In the genomic region with DNA sequence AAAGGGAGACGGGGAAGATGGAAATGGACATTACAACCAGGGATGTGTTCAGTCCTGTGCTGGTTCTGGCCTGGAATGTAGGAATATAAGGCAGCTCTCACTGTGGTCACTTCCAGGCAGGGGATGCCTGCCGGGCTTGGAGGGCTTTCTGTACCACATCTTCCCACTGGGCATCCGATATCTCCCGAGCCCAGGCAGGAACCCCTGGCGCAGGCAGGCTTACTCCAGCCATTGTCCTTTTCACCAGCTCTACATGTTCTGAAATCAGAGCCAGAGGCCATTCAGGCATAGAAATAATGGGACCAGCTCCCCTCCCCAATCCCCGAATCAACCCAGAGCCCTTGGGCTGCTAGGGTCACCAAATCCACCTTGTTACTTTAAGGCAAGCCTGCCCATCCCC, we compare ENCODE assay signal across 10 cellular contexts. TPM values are rescaled to one million over a fixed set of nuclear protein-coding genes. Genes with fewer than 3 reads are reported as not detected.
DNase-seq lines count a peak whose midpoint lies in the region; ATAC-seq, FAIRE-seq and TF ChIP-seq lines count a peak whose summit lies in the region.
"Had no signal": no experiment of that assay in that cellular context is flagged by ENCODE, and none has a peak within 500 bp of the region (broad histone marks: within the 10 kb centered on the region; RNA-seq: fewer than 3 reads in every experiment).

No MANE protein-coding gene starts in this region.

- TF ChIP-seq POLR2A in HCT116 (IDR thresholded peaks at IDR 0.05; ENCODE audit: borderline replicate concordance, extremely low read depth, insufficient read depth, insufficient read length) = no peak
- no peak for TF ChIP-seq POLR2A in HepG2 (IDR thresholded peaks at IDR 0.05; ENCODE audit: insufficient read depth in 1 of 2, low read depth in 2 of 2, low read length in 2 of 2)

- in situ Hi-C loops in HepG2 (cut with HindIII; ENCODE audit: extremely low pct_ligation_motif_present, low pct_unique_long_range_greater_than_20kb) = no loop called here
- in situ Hi-C loops in G401 (cut with HindIII; ENCODE audit: low sequenced_read_pairs) = no loop called here

- H3K9me3 Mint-ChIP-seq in activated naive CD4-positive, alpha-beta T cell treated with anti-CD3 and anti-CD28 coated beads, Interleukin-2, amount 50 U/mL, for 72 hours = no peaks in the 10 kb centered on the region

- CTCF ChIA-PET in A673 (lab: Charles Lee) (no interaction called here), HCT116 (lab: Charles Lee) (no interaction called here), HepG2 (lab: Yijun Ruan, JAX; ENCODE audit: low intra/inter-chr PET ratio, low total read pairs) (no interaction called here)

- H3K9ac ChIP-seq in HCT116 (ENCODE audit: low read length) = peak overlapping the region; percentile 84
- peak overlapping the region; percentile 82; the same call in 1 of the 2 replicates for H3K9ac ChIP-seq in HepG2 (ENCODE audit: insufficient read depth, low read depth, low read length)

- TF ChIP-seq CTCF in A673 (conservative IDR thresholded peaks at IDR 0.05; ENCODE audit: low read depth, low read length) = no peak
- TF ChIP-seq CTCF in HCT116 (IDR thresholded peaks at IDR 0.05 in 2 of 3, conservative IDR thresholded peaks at IDR 0.05 in 1 of 3; ENCODE audit: borderline replicate concordance in 1 of 3, insufficient read depth in 1 of 3, low read depth in 2 of 3, low read length in 2 of 3) = no peak
- TF ChIP-seq CTCF in HepG2 (CRISPR knock-in tag; IDR thresholded peaks at IDR 0.05) = no peak

- H3K4me3 ChIP-seq in A673 (ENCODE audit: low read depth, low read length, poor library complexity, severe bottlenecking) (peak overlapping the region; percentile 82), HCT116 (replicated peaks in 1 of 2; ENCODE audit: low read depth in 1 of 2, low read length in 2 of 2) (peak overlapping the region; percentile 91 to 99), HepG2 (replicated peaks in 1 of 3; ENCODE audit: insufficient read depth in 1 of 3, low read depth in 2 of 3, low read length in 3 of 3) (peak overlapping the region; percentile 73 to 91 (median 88); a peak in 3 of 6 replicates)

- POLR2A ChIA-PET in A673 (lab: Charles Lee; ENCODE audit: low non-redundant PET) = no interaction called here
- POLR2A ChIA-PET in HCT116 (lab: Charles Lee) = no interaction called here
- POLR2A ChIA-PET in HepG2 (lab: Yijun Ruan, JAX) = interaction anchor here (2.7 to 5.3 kb wide), 5 partner anchors 11 to 83 kb away, joined by 22 to 76 read pairs (median 43); a partner anchor contains a TSS

- no peak for TF ChIP-seq EP300 in HepG2 (IDR thresholded peaks at IDR 0.05; ENCODE audit: low read depth in 2 of 2, low read length in 2 of 2)
- TF ChIP-seq EP300 in HepG2 (CRISPR knock-in tag; IDR thresholded peaks at IDR 0.05; ENCODE audit: borderline replicate concordance) = no peak

- H3K4me2 ChIP-seq in HCT116 (ENCODE audit: low read length) (peak overlapping the region; percentile 79), HepG2 (ENCODE audit: low read depth, low read length) (peak overlapping the region; percentile 98)

- no peak for TF ChIP-seq RAD21 in HCT116 (IDR thresholded peaks at IDR 0.05; ENCODE audit: low read depth)
- TF ChIP-seq RAD21 in HepG2 (CRISPR knock-in tag; IDR thresholded peaks at IDR 0.05) = no peak

- no peak overlapping the region for H2AFZ ChIP-seq in HCT116 (ENCODE audit: low read depth, low read length, poor library complexity, severe bottlenecking)
- H2AFZ ChIP-seq in HepG2 (ENCODE audit: low read length) = no peak overlapping the region

- H3K27ac ChIP-seq in A673 (ENCODE audit: low read depth, low read length, poor library complexity, severe bottlenecking) (peak overlapping the region; percentile 79), HCT116 (ENCODE audit: low read depth, low read length) (peak overlapping the region; percentile 52; the same call in 1 of the 2 replicates), HepG2 (ENCODE audit: extremely low read length, insufficient read depth, low read length) (no peak overlapping the region)

- no TSS peak for BruUV-seq in A673 (replicated peaks; lab: Mats Ljungman, UMichigan)
- no TSS peak for BruUV-seq in HCT116 (replicated peaks; lab: Mats Ljungman, UMichigan)
- BruUV-seq in HepG2 (replicated peaks; lab: Mats Ljungman, UMichigan) = TSS peak; percentile 82

- H3K9me3 ChIP-seq in A673 (ENCODE audit: low read depth, low read length, poor library complexity, severe bottlenecking) (no peaks in the 10 kb centered on the region), HCT116 (ENCODE audit: control insufficient read depth in 1 of 2, insufficient read depth in 1 of 2, low read depth in 1 of 2, low read length in 2 of 2) (no peaks in the 10 kb centered on the region), HepG2 (ENCODE audit: low read length) (no peaks in the 10 kb centered on the region)

- no peaks in the 10 kb centered on the region for H3K9me2 ChIP-seq in HCT116 (ENCODE audit: insufficient read depth)

- FAIRE-seq in HepG2 (lab: Jason Lieb, UNC) = no peak

- H4K20me1 ChIP-seq in HCT116 (ENCODE audit: insufficient read depth) (no peaks in the 10 kb centered on the region), HepG2 (ENCODE audit: insufficient read depth, low read length) (no peaks in the 10 kb centered on the region)

- H3K4me1 ChIP-seq in A673 (ENCODE audit: insufficient read depth, low read length, poor library complexity, severe bottlenecking) (peaks cover 7% of the 10 kb centered on the region), HCT116 (ENCODE audit: control insufficient read depth in 1 of 2, insufficient read depth in 2 of 2, low read length in 2 of 2) (peaks cover 7 to 20% of the 10 kb centered on the region in 2 experiments; a peak in 2 of 4 replicates), HepG2 (ENCODE audit: insufficient read depth, low read length) (peaks cover 38% of the 10 kb centered on the region)

- peaks cover 13 to 17% of the 10 kb centered on the region in 2 donors for H3K36me3 Mint-ChIP-seq in activated naive CD4-positive, alpha-beta T cell treated with anti-CD3 and anti-CD28 coated beads, Interleukin-2, amount 50 U/mL, for 72 hours

- H3K27me3 ChIP-seq in A673 (replicated peaks; ENCODE audit: insufficient read depth, low read depth, low read length, poor library complexity) (no peaks in the 10 kb centered on the region), HCT116 (ENCODE audit: insufficient read depth, low read length) (no peaks in the 10 kb centered on the region), HepG2 (ENCODE audit: control insufficient read depth in 1 of 2, insufficient read depth in 2 of 2, low read length in 2 of 2) (no peaks in the 10 kb centered on the region; a peak in 1 of 5 replicates)

- RAD21 ChIA-PET in HCT116 (lab: Charles Lee; ENCODE audit: low non-redundant PET in 1 of 2, low total read pairs in 2 of 2, uncharacterized antibody in 2 of 2, unreplicated experiment in 2 of 2) = no interaction called here

- H3K36me3 ChIP-seq in A673 (ENCODE audit: insufficient read depth, low read length, poor library complexity, severe bottlenecking) (peaks cover 60% of the 10 kb centered on the region), HCT116 (ENCODE audit: control insufficient read depth in 1 of 2, insufficient read depth in 2 of 2, low read length in 2 of 2) (peaks cover 34 to 37% of the 10 kb centered on the region in 2 experiments; a peak in 3 of 4 replicates), HepG2 (replicated peaks in 1 of 2; ENCODE audit: control insufficient read depth in 1 of 2, insufficient read depth in 2 of 2, low read length in 2 of 2) (peaks cover 22 to 58% of the 10 kb centered on the region in 2 experiments)

- intact Hi-C loops in A673 (cut with micrococcal nuclease; ENCODE audit: unreplicated experiment) = loop anchor here (5.0 kb wide), 1 partner anchor 110 kb away; no protein-coding TSS in a partner anchor
- intact Hi-C loops in HCT116 (cut with micrococcal nuclease) = loop anchor here (5.0 kb wide), 2 partner anchors 45 to 255 kb away; a partner anchor contains a TSS
- intact Hi-C loops in HepG2 (cut with micrococcal nuclease; ENCODE audit: unreplicated experiment) = loop anchor here (5.0 kb wide), 2 partner anchors 40 to 50 kb away; a partner anchor contains a TSS
- intact Hi-C loops in sciatic nerve (cut with DNase I) = no loop called here

- ATAC-seq in HCT116 (no peak), HepG2 (no peak), sciatic nerve (no peak)
- ATAC-seq in activated naive CD4-positive, alpha-beta T cell treated with anti-CD3 and anti-CD28 coated beads, Interleukin-2, amount 50 U/mL, for 72 hours = no peak

- peak overlapping the region; percentile 92 to 98 for H3K27ac Mint-ChIP-seq in activated naive CD4-positive, alpha-beta T cell treated with anti-CD3 and anti-CD28 coated beads, Interleukin-2, amount 50 U/mL, for 72 hours

- DNase-seq in A673 (ENCODE audit: low spot score) = no peak
- DNase-seq in HCT116 (ENCODE audit: low read depth, low spot score) = no peak
- no peak for DNase-seq in activated naive CD4-positive, alpha-beta T cell treated with anti-CD3 and anti-CD28 coated beads, Interleukin-2, amount 50 U/mL, for 72 hours (ENCODE audit: low spot score in 2 of 2)
- no peak for DNase-seq in HepG2 (ENCODE audit: low spot score)
- DNase-seq in amniotic stem cell (lab: John Stamatoyannopoulos, UW) = no peak
- DNase-seq in G401 (ENCODE audit: low spot score) = no peak
- no peak for DNase-seq in hippocampal formation (lab: John Stamatoyannopoulos, UW)
- no peak for DNase-seq in sciatic nerve (ENCODE audit: low spot score)
- DNase-seq: dermis blood vessel endothelial cell, NCI-H510A treated with DMSO at 0.1 percent for 48 hours had no signal

- peaks cover 46% of the 10 kb centered on the region for H3K79me2 ChIP-seq in HCT116 (ENCODE audit: insufficient read depth, low read length)
- H3K79me2 ChIP-seq in HepG2 (ENCODE audit: insufficient read depth, low read length) = peaks cover 34% of the 10 kb centered on the region

- WGBS in HepG2 (ENCODE audit: low lambda C conversion rate) = 96% methylated on average over 6 of the region's 6 CpGs

RNA-seq across cellular contexts. Expression of a gene that starts 1.4 kb away (rescaled TPM):
- 113 and 125 TPM in 2 replicates for total RNA-seq in A673 (2021)
- total RNA-seq in HCT116 (2021; ENCODE audit: unreplicated experiment) = 64.8 TPM
- 85.9 and 103 TPM in 2 replicates for polyA plus RNA-seq in HCT116 (2012)
- total RNA-seq in activated naive CD4-positive, alpha-beta T cell treated with anti-CD3 and anti-CD28 coated beads, Interleukin-2, amount 50 U/mL, for 72 hours = 10 to 100 TPM; 79.4 to 83.6 TPM
- 86.2 and 110 TPM in 2 replicates for total RNA-seq in HepG2 (2016; rRNA removed; fragmentation: Illumina TruSeq; extraction: Trizol)
- 73.4 and 74.1 TPM in 2 replicates for total RNA-seq in HepG2 (2016; cell fraction: cytosol; rRNA removed; fragmentation: Illumina TruSeq; extraction: Trizol; ENCODE audit: low read depth)
- 91.8 and 113 TPM in 2 replicates for total RNA-seq in HepG2 (2016; cell fraction: insoluble cytoplasmic fraction; rRNA removed; fragmentation: Illumina TruSeq; extraction: Trizol)
- 73.5 and 81.5 TPM in 2 replicates for total RNA-seq in HepG2 (2016; cell fraction: membrane; rRNA removed; fragmentation: Illumina TruSeq; extraction: Trizol)
- 28.1 and 30.3 TPM in 2 replicates for total RNA-seq in HepG2 (2016; cell fraction: nucleus; rRNA removed; fragmentation: Illumina TruSeq; extraction: Trizol)
- polyA plus RNA-seq in HepG2 (2011; rRNA removed) = 75.6 and 76.6 TPM in 2 replicates
- 82.4 and 83.4 TPM in 2 replicates for polyA plus RNA-seq in HepG2 (2011; cell fraction: cytosol; rRNA removed)
- 22.5 and 25.9 TPM in 2 replicates for polyA plus RNA-seq in HepG2 (2011; cell fraction: nucleus; rRNA removed)
- 72.3 and 76.5 TPM in 2 replicates for polyA plus RNA-seq in HepG2 (2012)
- 90.9 and 98.9 TPM in 2 replicates for polyA plus RNA-seq in HepG2 (2016; cell fraction: cytosol; fragmentation: Illumina TruSeq; extraction: Trizol; ENCODE audit: low read depth)
- polyA plus RNA-seq in HepG2 (2016; cell fraction: insoluble cytoplasmic fraction; fragmentation: Illumina TruSeq; extraction: Trizol; ENCODE audit: low read depth) = 153 and 161 TPM in 2 replicates
- 89.0 and 95.5 TPM in 2 replicates for polyA plus RNA-seq in HepG2 (2016; cell fraction: membrane; fragmentation: Illumina TruSeq; extraction: Trizol; ENCODE audit: low read depth)
- polyA plus RNA-seq in HepG2 (2016; cell fraction: nucleus; fragmentation: Illumina TruSeq; extraction: Trizol; ENCODE audit: insufficient read depth, low read depth) = 64.2 and 67.4 TPM in 2 replicates
- polyA minus RNA-seq in HepG2 (2011; rRNA and poly(A)+ RNA removed; ENCODE audit: low replicate concordance) = 46.4 and 87.1 TPM in 2 replicates
- 19.0 and 23.8 TPM in 2 replicates for polyA minus RNA-seq in HepG2 (2011; cell fraction: cytosol; rRNA and poly(A)+ RNA removed)
- 15.2 and 18.8 TPM in 2 replicates for polyA minus RNA-seq in HepG2 (2011; cell fraction: nucleus; rRNA and poly(A)+ RNA removed)
- 77.0 and 78.3 TPM in 2 replicates for total RNA-seq in G401 (2014; rRNA removed; shearing (Covaris generic))
- 46.0 TPM for total RNA-seq in sciatic nerve

RNA-seq across cellular contexts. Expression of a gene that starts 1.7 kb away (rescaled TPM):
- total RNA-seq in A673 (2021) = 90.1 and 108 TPM in 2 replicates
- total RNA-seq in HCT116 (2021; ENCODE audit: unreplicated experiment) = 67.2 TPM
- polyA plus RNA-seq in HCT116 (2012) = 55.4 and 59.1 TPM in 2 replicates
- 10 to 100 TPM; 67.7 to 74.0 TPM for total RNA-seq in activated naive CD4-positive, alpha-beta T cell treated with anti-CD3 and anti-CD28 coated beads, Interleukin-2, amount 50 U/mL, for 72 hours
- 91.5 and 92.5 TPM in 2 replicates for total RNA-seq in HepG2 (2016; rRNA removed; fragmentation: Illumina TruSeq; extraction: Trizol)
- total RNA-seq in HepG2 (2016; cell fraction: cytosol; rRNA removed; fragmentation: Illumina TruSeq; extraction: Trizol; ENCODE audit: low read depth) = 92.6 and 104 TPM in 2 replicates
- total RNA-seq in HepG2 (2016; cell fraction: insoluble cytoplasmic fraction; rRNA removed; fragmentation: Illumina TruSeq; extraction: Trizol) = 81.4 and 95.9 TPM in 2 replicates
- total RNA-seq in HepG2 (2016; cell fraction: membrane; rRNA removed; fragmentation: Illumina TruSeq; extraction: Trizol) = 165 and 174 TPM in 2 replicates
- 33.2 and 38.7 TPM in 2 replicates for total RNA-seq in HepG2 (2016; cell fraction: nucleus; rRNA removed; fragmentation: Illumina TruSeq; extraction: Trizol)
- 78.3 and 98.4 TPM in 2 replicates for polyA plus RNA-seq in HepG2 (2011; rRNA removed)
- polyA plus RNA-seq in HepG2 (2011; cell fraction: cytosol; rRNA removed) = 97.5 and 104 TPM in 2 replicates
- 95.1 and 97.9 TPM in 2 replicates for polyA plus RNA-seq in HepG2 (2011; cell fraction: nucleus; rRNA removed)
- 81.6 and 83.1 TPM in 2 replicates for polyA plus RNA-seq in HepG2 (2012)
- 89.0 and 108 TPM in 2 replicates for polyA plus RNA-seq in HepG2 (2016; cell fraction: cytosol; fragmentation: Illumina TruSeq; extraction: Trizol; ENCODE audit: low read depth)
- polyA plus RNA-seq in HepG2 (2016; cell fraction: insoluble cytoplasmic fraction; fragmentation: Illumina TruSeq; extraction: Trizol; ENCODE audit: low read depth) = 74.1 and 85.8 TPM in 2 replicates
- 126 and 140 TPM in 2 replicates for polyA plus RNA-seq in HepG2 (2016; cell fraction: membrane; fragmentation: Illumina TruSeq; extraction: Trizol; ENCODE audit: low read depth)
- polyA plus RNA-seq in HepG2 (2016; cell fraction: nucleus; fragmentation: Illumina TruSeq; extraction: Trizol; ENCODE audit: insufficient read depth, low read depth) = 57.9 and 59.0 TPM in 2 replicates
- polyA minus RNA-seq in HepG2 (2011; rRNA and poly(A)+ RNA removed; ENCODE audit: low replicate concordance) = 126 and 143 TPM in 2 replicates
- polyA minus RNA-seq in HepG2 (2011; cell fraction: cytosol; rRNA and poly(A)+ RNA removed) = 36.5 and 39.9 TPM in 2 replicates
- 18.9 and 19.6 TPM in 2 replicates for polyA minus RNA-seq in HepG2 (2011; cell fraction: nucleus; rRNA and poly(A)+ RNA removed)
- 131 and 136 TPM in 2 replicates for total RNA-seq in G401 (2014; rRNA removed; shearing (Covaris generic))
- 53.4 TPM for total RNA-seq in sciatic nerve

RNA-seq across cellular contexts. Expression of a gene that starts 9.1 kb away (rescaled TPM):
- total RNA-seq in A673 (2021) (104 and 115 TPM in 2 replicates), HCT116 (2021; ENCODE audit: unreplicated experiment) (63.4 TPM), HepG2 (2016; rRNA removed; fragmentation: Illumina TruSeq; extraction: Trizol) (144 and 184 TPM in 2 replicates), sciatic nerve (34.6 TPM)
- polyA plus RNA-seq in HCT116 (2012) = 34.9 and 47.0 TPM in 2 replicates
- 10 to 100 TPM; 45.6 to 46.9 TPM for total RNA-seq in activated naive CD4-positive, alpha-beta T cell treated with anti-CD3 and anti-CD28 coated beads, Interleukin-2, amount 50 U/mL, for 72 hours
- 41.5 and 43.9 TPM in 2 replicates for total RNA-seq in HepG2 (2016; cell fraction: cytosol; rRNA removed; fragmentation: Illumina TruSeq; extraction: Trizol; ENCODE audit: low read depth)
- 139 and 185 TPM in 2 replicates for total RNA-seq in HepG2 (2016; cell fraction: insoluble cytoplasmic fraction; rRNA removed; fragmentation: Illumina TruSeq; extraction: Trizol)
- 82.9 and 85.4 TPM in 2 replicates for total RNA-seq in HepG2 (2016; cell fraction: membrane; rRNA removed; fragmentation: Illumina TruSeq; extraction: Trizol)
- 49.7 and 52.1 TPM in 2 replicates for total RNA-seq in HepG2 (2016; cell fraction: nucleus; rRNA removed; fragmentation: Illumina TruSeq; extraction: Trizol)
- 29.5 and 31.1 TPM in 2 replicates for polyA plus RNA-seq in HepG2 (2011; rRNA removed)
- 28.3 and 36.3 TPM in 2 replicates for polyA plus RNA-seq in HepG2 (2011; cell fraction: cytosol; rRNA removed)
- 8.2 and 11.1 TPM in 2 replicates for polyA plus RNA-seq in HepG2 (2011; cell fraction: nucleus; rRNA removed)
- 35.6 and 36.9 TPM in 2 replicates for polyA plus RNA-seq in HepG2 (2012)
- 26.9 and 28.8 TPM in 2 replicates for polyA plus RNA-seq in HepG2 (2016; cell fraction: cytosol; fragmentation: Illumina TruSeq; extraction: Trizol; ENCODE audit: low read depth)
- polyA plus RNA-seq in HepG2 (2016; cell fraction: insoluble cytoplasmic fraction; fragmentation: Illumina TruSeq; extraction: Trizol; ENCODE audit: low read depth) = 145 and 156 TPM in 2 replicates
- 45.9 and 51.4 TPM in 2 replicates for polyA plus RNA-seq in HepG2 (2016; cell fraction: membrane; fragmentation: Illumina TruSeq; extraction: Trizol; ENCODE audit: low read depth)
- 64.0 and 64.6 TPM in 2 replicates for polyA plus RNA-seq in HepG2 (2016; cell fraction: nucleus; fragmentation: Illumina TruSeq; extraction: Trizol; ENCODE audit: insufficient read depth, low read depth)
- polyA minus RNA-seq in HepG2 (2011; rRNA and poly(A)+ RNA removed; ENCODE audit: low replicate concordance) = 22.6 and 58.3 TPM in 2 replicates
- 22.8 and 24.6 TPM in 2 replicates for polyA minus RNA-seq in HepG2 (2011; cell fraction: cytosol; rRNA and poly(A)+ RNA removed)
- polyA minus RNA-seq in HepG2 (2011; cell fraction: nucleus; rRNA and poly(A)+ RNA removed) = 12.1 and 18.5 TPM in 2 replicates
- total RNA-seq in G401 (2014; rRNA removed; shearing (Covaris generic)) = 140 and 164 TPM in 2 replicates

RNA-seq across cellular contexts. Expression of a gene that starts 28.0 kb away (rescaled TPM):
- total RNA-seq in A673 (2021) (73.6 and 77.1 TPM in 2 replicates), HCT116 (2021; ENCODE audit: unreplicated experiment) (49.6 TPM), HepG2 (2016; rRNA removed; fragmentation: Illumina TruSeq; extraction: Trizol) (55.6 and 60.4 TPM in 2 replicates), sciatic nerve (31.1 TPM)
- 61.5 and 69.2 TPM in 2 replicates for polyA plus RNA-seq in HCT116 (2012)
- 10 to 100 TPM; 53.0 to 96.0 TPM for total RNA-seq in activated naive CD4-positive, alpha-beta T cell treated with anti-CD3 and anti-CD28 coated beads, Interleukin-2, amount 50 U/mL, for 72 hours
- total RNA-seq in HepG2 (2016; cell fraction: cytosol; rRNA removed; fragmentation: Illumina TruSeq; extraction: Trizol; ENCODE audit: low read depth) = 8.7 and 10.0 TPM in 2 replicates
- 50.4 and 57.8 TPM in 2 replicates for total RNA-seq in HepG2 (2016; cell fraction: insoluble cytoplasmic fraction; rRNA removed; fragmentation: Illumina TruSeq; extraction: Trizol)
- 26.0 and 26.2 TPM in 2 replicates for total RNA-seq in HepG2 (2016; cell fraction: membrane; rRNA removed; fragmentation: Illumina TruSeq; extraction: Trizol)
- total RNA-seq in HepG2 (2016; cell fraction: nucleus; rRNA removed; fragmentation: Illumina TruSeq; extraction: Trizol) = 32.7 and 35.1 TPM in 2 replicates
- polyA plus RNA-seq in HepG2 (2011; rRNA removed) = 39.4 and 53.7 TPM in 2 replicates
- 41.3 and 44.3 TPM in 2 replicates for polyA plus RNA-seq in HepG2 (2011; cell fraction: cytosol; rRNA removed)
- polyA plus RNA-seq in HepG2 (2011; cell fraction: nucleus; rRNA removed) = 50.5 and 51.8 TPM in 2 replicates
- 34.9 and 36.8 TPM in 2 replicates for polyA plus RNA-seq in HepG2 (2012)
- 7.3 and 8.1 TPM in 2 replicates for polyA plus RNA-seq in HepG2 (2016; cell fraction: cytosol; fragmentation: Illumina TruSeq; extraction: Trizol; ENCODE audit: low read depth)
- 57.4 and 66.7 TPM in 2 replicates for polyA plus RNA-seq in HepG2 (2016; cell fraction: insoluble cytoplasmic fraction; fragmentation: Illumina TruSeq; extraction: Trizol; ENCODE audit: low read depth)
- 15.9 and 19.4 TPM in 2 replicates for polyA plus RNA-seq in HepG2 (2016; cell fraction: membrane; fragmentation: Illumina TruSeq; extraction: Trizol; ENCODE audit: low read depth)
- 64.1 and 68.3 TPM in 2 replicates for polyA plus RNA-seq in HepG2 (2016; cell fraction: nucleus; fragmentation: Illumina TruSeq; extraction: Trizol; ENCODE audit: insufficient read depth, low read depth)
- 93.1 and 95.5 TPM in 2 replicates for polyA minus RNA-seq in HepG2 (2011; rRNA and poly(A)+ RNA removed; ENCODE audit: low replicate concordance)
- polyA minus RNA-seq in HepG2 (2011; cell fraction: cytosol; rRNA and poly(A)+ RNA removed) = 33.1 and 38.4 TPM in 2 replicates
- 16.5 and 18.2 TPM in 2 replicates for polyA minus RNA-seq in HepG2 (2011; cell fraction: nucleus; rRNA and poly(A)+ RNA removed)
- 64.8 and 71.0 TPM in 2 replicates for total RNA-seq in G401 (2014; rRNA removed; shearing (Covaris generic))

RNA-seq across cellular contexts. Expression of a gene that starts 33.4 kb away (rescaled TPM):
- total RNA-seq in A673 (2021) (25.9 and 26.1 TPM in 2 replicates), HCT116 (2021; ENCODE audit: unreplicated experiment) (21.4 TPM), HepG2 (2016; rRNA removed; fragmentation: Illumina TruSeq; extraction: Trizol) (3.6 and 5.1 TPM in 2 replicates), sciatic nerve (20.4 TPM)
- 15.2 and 15.9 TPM in 2 replicates for polyA plus RNA-seq in HCT116 (2012)
- total RNA-seq in activated naive CD4-positive, alpha-beta T cell treated with anti-CD3 and anti-CD28 coated beads, Interleukin-2, amount 50 U/mL, for 72 hours = 10 to 100 TPM in 1 of 2 donors, 1 to 10 TPM in 1; 7.9 to 13.8 TPM
- total RNA-seq in HepG2 (2016; cell fraction: cytosol; rRNA removed; fragmentation: Illumina TruSeq; extraction: Trizol; ENCODE audit: low read depth) = 0.61 and 1.2 TPM in 2 replicates
- 2.9 and 4.9 TPM in 2 replicates for total RNA-seq in HepG2 (2016; cell fraction: insoluble cytoplasmic fraction; rRNA removed; fragmentation: Illumina TruSeq; extraction: Trizol)
- total RNA-seq in HepG2 (2016; cell fraction: membrane; rRNA removed; fragmentation: Illumina TruSeq; extraction: Trizol) = 2.1 TPM in 2 replicates
- 5.5 and 5.6 TPM in 2 replicates for total RNA-seq in HepG2 (2016; cell fraction: nucleus; rRNA removed; fragmentation: Illumina TruSeq; extraction: Trizol)
- 6.7 and 8.5 TPM in 2 replicates for polyA plus RNA-seq in HepG2 (2011; rRNA removed)
- 5.0 and 6.5 TPM in 2 replicates for polyA plus RNA-seq in HepG2 (2011; cell fraction: cytosol; rRNA removed)
- polyA plus RNA-seq in HepG2 (2011; cell fraction: nucleus; rRNA removed) = 46.4 and 54.7 TPM in 2 replicates
- polyA plus RNA-seq in HepG2 (2012) = 8.5 and 12.2 TPM in 2 replicates
- 0.38 and 0.54 TPM in 2 replicates for polyA plus RNA-seq in HepG2 (2016; cell fraction: cytosol; fragmentation: Illumina TruSeq; extraction: Trizol; ENCODE audit: low read depth)
- 2.3 and 3.1 TPM in 2 replicates for polyA plus RNA-seq in HepG2 (2016; cell fraction: insoluble cytoplasmic fraction; fragmentation: Illumina TruSeq; extraction: Trizol; ENCODE audit: low read depth)
- polyA plus RNA-seq in HepG2 (2016; cell fraction: membrane; fragmentation: Illumina TruSeq; extraction: Trizol; ENCODE audit: low read depth) = 1.00 and 1.0 TPM in 2 replicates
- polyA plus RNA-seq in HepG2 (2016; cell fraction: nucleus; fragmentation: Illumina TruSeq; extraction: Trizol; ENCODE audit: insufficient read depth, low read depth) = 8.5 and 8.9 TPM in 2 replicates
- 13.3 and 14.3 TPM in 2 replicates for polyA minus RNA-seq in HepG2 (2011; rRNA and poly(A)+ RNA removed; ENCODE audit: low replicate concordance)
- polyA minus RNA-seq in HepG2 (2011; cell fraction: cytosol; rRNA and poly(A)+ RNA removed) = 4.7 and 7.1 TPM in 2 replicates
- 7.8 and 8.2 TPM in 2 replicates for polyA minus RNA-seq in HepG2 (2011; cell fraction: nucleus; rRNA and poly(A)+ RNA removed)
- 14.1 and 19.2 TPM in 2 replicates for total RNA-seq in G401 (2014; rRNA removed; shearing (Covaris generic))
